8 cellular contexts compared by ENCODE assay signal in genomic region chrX:38803609-38804480, GRCh38. TPM values are rescaled to one million over a fixed set of nuclear protein-coding genes. Genes with fewer than 3 reads are reported as not detected.
A peak's percentile ranks its signal among the peaks of the same experiment; 100 is the strongest.
DNase-seq lines count a peak whose midpoint lies in the region; ATAC-seq and TF ChIP-seq lines count a peak whose summit lies in the region.

No MANE protein-coding gene starts in this region.

- H3F3A ChIP-seq in neural cell (ENCODE audit: insufficient read depth, low read length, poor library complexity, severe bottlenecking) = no peaks in the 10 kb centered on the region

- H3K9me3 ChIP-seq in neural cell (ENCODE audit: low read length) = no peaks in the 10 kb centered on the region
- H3K9me3 ChIP-seq in thyroid gland = no peaks in the 10 kb centered on the region

- TF ChIP-seq CTCF in KMS-11 (conservative IDR thresholded peaks at IDR 0.05; ENCODE audit: low read depth, low read length) (no peak), foreskin keratinocyte (conservative IDR thresholded peaks at IDR 0.05) (no peak), neural cell (IDR thresholded peaks at IDR 0.05; ENCODE audit: poor library complexity, severe bottlenecking) (no peak), thyroid gland (IDR thresholded peaks at IDR 0.05) (no peak)

- no peak overlapping the region for H3K4me3 ChIP-seq in KMS-11 (IDR thresholded peaks at IDR 0.05; ENCODE audit: insufficient read depth, low read depth, low read length)
- peak overlapping the region; percentile 63 for H3K4me3 ChIP-seq in neural cell (ENCODE audit: low read length)
- H3K4me3 ChIP-seq in thyroid gland (replicated peaks in 1 of 3) = peak overlapping the region; percentile 49 to 53 (median 50)

- no peaks in the 10 kb centered on the region for H3K9me2 ChIP-seq in neural cell (ENCODE audit: insufficient read depth, low read length)

- intact Hi-C loops in thyroid gland (cut with DNase I) = no loop called here

- no peaks in the 10 kb centered on the region for H3K36me3 ChIP-seq in KMS-11 (ENCODE audit: insufficient read depth)
- H3K36me3 ChIP-seq in neural cell (ENCODE audit: insufficient read depth, low read length) = no peaks in the 10 kb centered on the region
- H3K36me3 ChIP-seq in thyroid gland = no peaks in the 10 kb centered on the region

- H4K20me1 ChIP-seq in KMS-11 (ENCODE audit: insufficient read depth) (no peaks in the 10 kb centered on the region), neural cell (ENCODE audit: insufficient read depth) (no peaks in the 10 kb centered on the region)

- peak overlapping the region; percentile 83 for H3K27ac ChIP-seq in KMS-11
- peak overlapping the region; percentile 86 for H3K27ac ChIP-seq in foreskin keratinocyte
- no peak overlapping the region for H3K27ac ChIP-seq in neural cell (ENCODE audit: low read length)
- H3K27ac ChIP-seq in thyroid gland = peak overlapping the region; percentile 81 to 86 (median 81)

- 0% methylated on average over 6 to 14 of the region's 67 CpGs for WGBS in thyroid gland, 2 donors

- H2AFZ ChIP-seq in KMS-11 (ENCODE audit: low read depth) (no peak overlapping the region), neural cell (ENCODE audit: low read depth, low read length) (no peak overlapping the region)

- TF ChIP-seq POLR2A in thyroid gland (IDR thresholded peaks at IDR 0.05) = peak in 1 of 2 donors; percentile 75

- H3K4me2 ChIP-seq in KMS-11 (peak overlapping the region; percentile 60; the same call in 1 of the 2 replicates), neural cell (ENCODE audit: low read length) (no peak overlapping the region)

- peak; percentile 63 for ATAC-seq in GM21825 (IDR thresholded peaks at IDR 0.05; ENCODE audit: unreplicated experiment)
- ATAC-seq in foreskin keratinocyte = peak; percentile 62

- H3K27me3 ChIP-seq in KMS-11 (ENCODE audit: insufficient read depth, low read depth) (no peaks in the 10 kb centered on the region), foreskin keratinocyte (no peaks in the 10 kb centered on the region), neural cell (ENCODE audit: insufficient read depth, low read depth, low read length) (no peaks in the 10 kb centered on the region), thyroid gland (no peaks in the 10 kb centered on the region)

- H3K4me1 ChIP-seq in KMS-11 (ENCODE audit: low read depth, poor library complexity, severe bottlenecking) (peaks cover 30% of the 10 kb centered on the region), foreskin keratinocyte (peaks cover 9% of the 10 kb centered on the region), thyroid gland (peaks cover 5 to 23% of the 10 kb centered on the region in 2 donors)

- peaks cover 61% of the 10 kb centered on the region for H3K79me2 ChIP-seq in KMS-11 (ENCODE audit: insufficient read depth, low read depth)
- H3K79me2 ChIP-seq in neural cell (replicated peaks; ENCODE audit: insufficient read depth, low read length) = peaks cover 3% of the 10 kb centered on the region

- no peak for TF ChIP-seq RAD21 in neural cell (conservative IDR thresholded peaks at IDR 0.05)

- no peak for TF ChIP-seq EP300 in neural cell (conservative IDR thresholded peaks at IDR 0.05; ENCODE audit: poor library complexity, severe bottlenecking)

- H3K9ac ChIP-seq in KMS-11 = peak overlapping the region; percentile 83
- peak overlapping the region; percentile 58 for H3K9ac ChIP-seq in neural cell (ENCODE audit: low read length)

- DNase-seq in EH (ENCODE audit: low read depth) (peak; percentile 79), RPMI8226 (peak; percentile 91), activated gamma-delta T cell treated with Interleukin-2 at 50 U/mL for 16 hours (peak; percentile 42), foreskin keratinocyte (peak; percentile 44 to 74), thyroid gland (peak; percentile 81 to 84)

TF ChIP-seq in neural cell, 6 proteins besides CTCF, POLR2A, EP300 and RAD21:
- TF ChIP-seq MXI1 (conservative IDR thresholded peaks at IDR 0.05; ENCODE audit: poor library complexity, severe bottlenecking) (no peak), POLR2AphosphoS5 (IDR thresholded peaks at IDR 0.05) (no peak), REST (IDR thresholded peaks at IDR 0.05; ENCODE audit: borderline replicate concordance) (no peak), SMC3 (conservative IDR thresholded peaks at IDR 0.05; ENCODE audit: poor library complexity) (no peak), EZH2 (IDR thresholded peaks at IDR 0.05; ENCODE audit: borderline replicate concordance, insufficient read depth, low read length, poor library complexity, severe bottlenecking) (no peak), TAF1 (IDR thresholded peaks at IDR 0.05; ENCODE audit: low read depth) (no peak)
TF ChIP-seq in neural cell: peak in this region for 0.

RNA-seq across cellular contexts. Expression of gene MID1IP1, which starts 2.6 kb away (rescaled TPM):
- 52.4 and 54.7 TPM in 2 replicates for total RNA-seq in foreskin keratinocyte
- polyA plus RNA-seq in foreskin keratinocyte = 40.0 and 40.7 TPM in 2 replicates
- 8.2 and 11.1 TPM in 2 replicates for polyA plus RNA-seq in neural cell
- 6.7 and 8.5 TPM in 2 replicates for polyA minus RNA-seq in neural cell
- total RNA-seq in thyroid gland = 10 to 100 TPM; 19.3 to 36.8 (median 24.9) TPM
